In genomic region chr3:29520764-29521163, GRCh38 we compare ENCODE assay signal across 16 cellular contexts.
DNase-seq lines count a peak whose midpoint lies in the region; ATAC-seq, FAIRE-seq and TF ChIP-seq lines count a peak whose summit lies in the region.
"Had no signal": no experiment of that assay in that cellular context is flagged by ENCODE, and none has a peak within 500 bp of the region (broad histone marks: within the 10 kb centered on the region; RNA-seq: fewer than 3 reads in every experiment).

No MANE protein-coding gene starts in this region.

- CTCF ChIA-PET in A549 (lab: Yijun Ruan, JAX) (interaction anchor here (0.6 kb wide), 1 partner anchor 212 kb away, joined by 4 read pairs; no protein-coding TSS in a partner anchor), OCI-LY7 (lab: Charles Lee; ENCODE audit: unreplicated experiment) (no interaction called here)

- ATAC-seq in A549 (no peak), left lobe of liver (peak; percentile 49)
- ATAC-seq: CD8-positive, alpha-beta T cell; GM23338 had no signal

- peaks cover 13% of the 10 kb centered on the region for H3F3A ChIP-seq in smooth muscle cell (ENCODE audit: low read depth)

- DNase-seq in A549 (ENCODE audit: low read depth in 1 of 2, low spot score in 1 of 2) (no peak), NCI-H2227 (lab: John Stamatoyannopoulos, UW; ENCODE audit: unreplicated experiment) (peak; percentile 1), left lobe of liver (ENCODE audit: low spot score) (no peak), smooth muscle cell (lab: John Stamatoyannopoulos, UW; ENCODE audit: unreplicated experiment) (no peak), OCI-LY7 (ENCODE audit: low spot score) (no peak)
- no peak for DNase-seq in NK-92 treated with Interleukin-12 subunit alpha and Interleukin-12 subunit beta, amount 100 ng/mL, for 24 hours (lab: John Stamatoyannopoulos, UW)
- DNase-seq: CD8-positive, alpha-beta T cell; COR-L47; DMS153; DMS79 treated with DMSO at 0.1 percent for 48 hours; EL; H7 had no signal

- no TSS peak for BruUV-seq in OCI-LY7 (replicated peaks; lab: Mats Ljungman, UMichigan)

- no peaks in the 10 kb centered on the region for H3K9me2 ChIP-seq in OCI-LY7 (ENCODE audit: insufficient read depth, low read length)

- no peak for FAIRE-seq in A549 (lab: Jason Lieb, UNC)
- FAIRE-seq: D721Med, G401.6, GM12891 had no signal

- H3K4me3 ChIP-seq in A549 (no peak overlapping the region), smooth muscle cell (no peak overlapping the region), OCI-LY7 (ENCODE audit: low read depth, low read length, poor library complexity, severe bottlenecking) (no peak overlapping the region)
- H3K4me3 ChIP-seq: GM23338 had no signal

- no peaks in the 10 kb centered on the region for H3K27me3 ChIP-seq in smooth muscle cell (ENCODE audit: low read depth)

- TF ChIP-seq CTCF in A549 (IDR thresholded peaks at IDR 0.05): no peak
- no peak for TF ChIP-seq CTCF in smooth muscle cell (IDR thresholded peaks at IDR 0.05; ENCODE audit: borderline replicate concordance, insufficient read depth, poor library complexity, severe bottlenecking)
- no peak for TF ChIP-seq CTCF in OCI-LY7 (conservative IDR thresholded peaks at IDR 0.05; ENCODE audit: low read length)

- no peak overlapping the region for H3K9ac ChIP-seq in smooth muscle cell (ENCODE audit: low read depth)

- H2AFZ ChIP-seq in smooth muscle cell (ENCODE audit: low read depth) (no peak overlapping the region), OCI-LY7 (ENCODE audit: low read length) (no peak overlapping the region)
- H2AFZ ChIP-seq: GM23338 had no signal

- H4K20me1 ChIP-seq in smooth muscle cell (ENCODE audit: low read depth): peaks cover 8% of the 10 kb centered on the region
- H4K20me1 ChIP-seq in OCI-LY7 (ENCODE audit: insufficient read depth, low read length): no peaks in the 10 kb centered on the region

- H3K27ac ChIP-seq in A549 (no peak overlapping the region; a peak in 1 of 6 replicates), smooth muscle cell (ENCODE audit: low read depth) (peak overlapping the region; percentile 51), OCI-LY7 (ENCODE audit: low read depth, low read length, poor library complexity, severe bottlenecking) (no peak overlapping the region)

- peaks cover 32% of the 10 kb centered on the region for H3K4me1 ChIP-seq in A549
- H3K4me1 ChIP-seq in smooth muscle cell (ENCODE audit: low read depth): no peaks in the 10 kb centered on the region
- no peaks in the 10 kb centered on the region for H3K4me1 ChIP-seq in OCI-LY7 (ENCODE audit: insufficient read depth, low read length, poor library complexity, severe bottlenecking)

- intact Hi-C loops in OCI-LY7 (cut with micrococcal nuclease; ENCODE audit: unreplicated experiment): no loop called here

- no peak for TF ChIP-seq RAD21 in A549 (conservative IDR thresholded peaks at IDR 0.05 in 1 of 2, IDR thresholded peaks at IDR 0.05 in 1 of 2)

- peaks cover 65% of the 10 kb centered on the region for H3K79me2 ChIP-seq in smooth muscle cell (ENCODE audit: low read depth)
- no peaks in the 10 kb centered on the region for H3K79me2 ChIP-seq in OCI-LY7 (ENCODE audit: insufficient read depth, low read depth, low read length)

- TF ChIP-seq POLR2A in A549 (IDR thresholded peaks at IDR 0.05; ENCODE audit: low read length): no peak

- H3K9me3 ChIP-seq in A549: no peaks in the 10 kb centered on the region
- H3K9me3 ChIP-seq in smooth muscle cell (replicated peaks; ENCODE audit: low read depth): no peaks in the 10 kb centered on the region
- H3K9me3 ChIP-seq in OCI-LY7 (ENCODE audit: low read length): no peaks in the 10 kb centered on the region

- no peak for TF ChIP-seq EP300 in A549 (IDR thresholded peaks at IDR 0.05)

- POLR2A ChIA-PET in A549 (lab: Yijun Ruan, JAX): no interaction called here
- POLR2A ChIA-PET in OCI-LY7 (lab: Charles Lee): interaction anchor here (0.6 to 1.2 kb wide), 5 partner anchors 33 to 310 kb away, joined by 3 read pairs; no protein-coding TSS in a partner anchor

- WGBS in A549 (ENCODE audit: missing lambda C conversion rate): 69% methylated on average over 3 of the region's 3 CpGs
- WGBS in smooth muscle cell (ENCODE audit: low lambda C conversion rate): 95% methylated on average over 3 of the region's 3 CpGs

- H3K4me2 ChIP-seq in A549 (peak overlapping the region; percentile 31; the same call in 1 of the 3 replicates), smooth muscle cell (peak overlapping the region; percentile 76), OCI-LY7 (ENCODE audit: low read length) (no peak overlapping the region)
- H3K4me2 ChIP-seq: GM23338 had no signal

- H3K36me3 ChIP-seq in smooth muscle cell (ENCODE audit: low read depth) (no peaks in the 10 kb centered on the region), OCI-LY7 (ENCODE audit: insufficient read depth, low read length) (no peaks in the 10 kb centered on the region)

TF ChIP-seq in A549, 52 proteins besides CTCF, POLR2A, EP300 and RAD21:
- TF ChIP-seq, protein P1, sequence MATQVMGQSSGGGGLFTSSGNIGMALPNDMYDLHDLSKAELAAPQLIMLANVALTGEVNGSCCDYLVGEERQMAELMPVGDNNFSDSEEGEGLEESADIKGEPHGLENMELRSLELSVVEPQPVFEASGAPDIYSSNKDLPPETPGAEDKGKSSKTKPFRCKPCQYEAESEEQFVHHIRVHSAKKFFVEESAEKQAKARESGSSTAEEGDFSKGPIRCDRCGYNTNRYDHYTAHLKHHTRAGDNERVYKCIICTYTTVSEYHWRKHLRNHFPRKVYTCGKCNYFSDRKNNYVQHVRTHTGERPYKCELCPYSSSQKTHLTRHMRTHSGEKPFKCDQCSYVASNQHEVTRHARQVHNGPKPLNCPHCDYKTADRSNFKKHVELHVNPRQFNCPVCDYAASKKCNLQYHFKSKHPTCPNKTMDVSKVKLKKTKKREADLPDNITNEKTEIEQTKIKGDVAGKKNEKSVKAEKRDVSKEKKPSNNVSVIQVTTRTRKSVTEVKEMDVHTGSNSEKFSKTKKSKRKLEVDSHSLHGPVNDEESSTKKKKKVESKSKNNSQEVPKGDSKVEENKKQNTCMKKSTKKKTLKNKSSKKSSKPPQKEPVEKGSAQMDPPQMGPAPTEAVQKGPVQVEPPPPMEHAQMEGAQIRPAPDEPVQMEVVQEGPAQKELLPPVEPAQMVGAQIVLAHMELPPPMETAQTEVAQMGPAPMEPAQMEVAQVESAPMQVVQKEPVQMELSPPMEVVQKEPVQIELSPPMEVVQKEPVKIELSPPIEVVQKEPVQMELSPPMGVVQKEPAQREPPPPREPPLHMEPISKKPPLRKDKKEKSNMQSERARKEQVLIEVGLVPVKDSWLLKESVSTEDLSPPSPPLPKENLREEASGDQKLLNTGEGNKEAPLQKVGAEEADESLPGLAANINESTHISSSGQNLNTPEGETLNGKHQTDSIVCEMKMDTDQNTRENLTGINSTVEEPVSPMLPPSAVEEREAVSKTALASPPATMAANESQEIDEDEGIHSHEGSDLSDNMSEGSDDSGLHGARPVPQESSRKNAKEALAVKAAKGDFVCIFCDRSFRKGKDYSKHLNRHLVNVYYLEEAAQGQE (IDR thresholded peaks at IDR 0.05): no peak
- TF ChIP-seq HES2 (IDR thresholded peaks at IDR 0.05): no peak
